In the genomic region with DNA sequence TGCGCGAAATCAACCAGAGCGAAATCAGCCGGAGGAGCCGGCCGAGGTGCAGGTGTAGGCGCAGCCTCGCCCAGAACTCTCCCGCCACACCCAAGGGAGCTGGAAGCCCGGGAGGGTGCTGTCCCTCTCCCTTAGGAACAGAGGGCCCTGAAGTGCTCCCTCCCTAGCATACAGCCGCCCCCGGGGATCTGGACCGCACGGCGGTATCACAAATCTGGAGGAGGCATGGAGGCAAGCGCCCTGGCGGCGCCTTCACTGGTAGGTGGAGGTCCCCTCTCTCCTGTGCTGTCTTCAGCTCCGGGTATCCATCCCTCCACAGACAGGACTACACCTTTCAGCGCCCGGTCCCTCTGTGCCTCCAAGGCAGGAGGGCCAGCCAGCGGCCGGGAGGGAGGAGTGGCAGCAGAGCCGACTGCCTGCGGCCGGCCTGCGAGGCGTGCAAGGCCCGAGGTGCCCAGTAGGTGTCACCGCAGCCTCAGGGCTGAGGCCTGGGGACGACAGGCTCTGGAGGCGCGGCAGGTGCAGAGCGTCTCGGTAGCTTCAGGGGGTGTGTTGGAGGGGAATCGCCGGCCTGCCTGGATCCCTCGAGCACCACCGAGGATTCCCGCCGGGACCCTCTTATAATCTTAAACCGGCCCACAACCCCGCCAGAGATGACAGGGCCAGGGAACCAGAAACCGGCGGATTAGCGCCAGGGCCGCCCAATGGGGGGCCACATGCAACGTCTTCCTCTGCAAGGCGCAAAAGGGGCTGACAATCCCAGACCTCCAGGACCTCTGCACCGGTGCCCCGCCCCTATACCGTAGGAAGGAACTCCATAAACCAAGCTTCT, we compare ENCODE assay signal across 1 cellular context.
TF ChIP-seq lines count a peak whose summit lies in the region.

No MANE protein-coding gene starts in this region.

TF ChIP-seq in HepG2, 621 proteins besides CTCF, POLR2A, EP300 and RAD21 (continued from another document and continues in another):
- TF ChIP-seq, protein P1, sequence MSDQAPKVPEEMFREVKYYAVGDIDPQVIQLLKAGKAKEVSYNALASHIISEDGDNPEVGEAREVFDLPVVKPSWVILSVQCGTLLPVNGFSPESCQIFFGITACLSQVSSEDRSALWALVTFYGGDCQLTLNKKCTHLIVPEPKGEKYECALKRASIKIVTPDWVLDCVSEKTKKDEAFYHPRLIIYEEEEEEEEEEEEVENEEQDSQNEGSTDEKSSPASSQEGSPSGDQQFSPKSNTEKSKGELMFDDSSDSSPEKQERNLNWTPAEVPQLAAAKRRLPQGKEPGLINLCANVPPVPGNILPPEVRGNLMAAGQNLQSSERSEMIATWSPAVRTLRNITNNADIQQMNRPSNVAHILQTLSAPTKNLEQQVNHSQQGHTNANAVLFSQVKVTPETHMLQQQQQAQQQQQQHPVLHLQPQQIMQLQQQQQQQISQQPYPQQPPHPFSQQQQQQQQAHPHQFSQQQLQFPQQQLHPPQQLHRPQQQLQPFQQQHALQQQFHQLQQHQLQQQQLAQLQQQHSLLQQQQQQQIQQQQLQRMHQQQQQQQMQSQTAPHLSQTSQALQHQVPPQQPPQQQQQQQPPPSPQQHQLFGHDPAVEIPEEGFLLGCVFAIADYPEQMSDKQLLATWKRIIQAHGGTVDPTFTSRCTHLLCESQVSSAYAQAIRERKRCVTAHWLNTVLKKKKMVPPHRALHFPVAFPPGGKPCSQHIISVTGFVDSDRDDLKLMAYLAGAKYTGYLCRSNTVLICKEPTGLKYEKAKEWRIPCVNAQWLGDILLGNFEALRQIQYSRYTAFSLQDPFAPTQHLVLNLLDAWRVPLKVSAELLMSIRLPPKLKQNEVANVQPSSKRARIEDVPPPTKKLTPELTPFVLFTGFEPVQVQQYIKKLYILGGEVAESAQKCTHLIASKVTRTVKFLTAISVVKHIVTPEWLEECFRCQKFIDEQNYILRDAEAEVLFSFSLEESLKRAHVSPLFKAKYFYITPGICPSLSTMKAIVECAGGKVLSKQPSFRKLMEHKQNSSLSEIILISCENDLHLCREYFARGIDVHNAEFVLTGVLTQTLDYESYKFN (CRISPR knock-in tag; conservative IDR thresholded peaks at IDR 0.05) = no peak
- TF ChIP-seq NFATC3 (CRISPR knock-in tag; IDR thresholded peaks at IDR 0.05) = no peak
- TF ChIP-seq, protein P2, sequence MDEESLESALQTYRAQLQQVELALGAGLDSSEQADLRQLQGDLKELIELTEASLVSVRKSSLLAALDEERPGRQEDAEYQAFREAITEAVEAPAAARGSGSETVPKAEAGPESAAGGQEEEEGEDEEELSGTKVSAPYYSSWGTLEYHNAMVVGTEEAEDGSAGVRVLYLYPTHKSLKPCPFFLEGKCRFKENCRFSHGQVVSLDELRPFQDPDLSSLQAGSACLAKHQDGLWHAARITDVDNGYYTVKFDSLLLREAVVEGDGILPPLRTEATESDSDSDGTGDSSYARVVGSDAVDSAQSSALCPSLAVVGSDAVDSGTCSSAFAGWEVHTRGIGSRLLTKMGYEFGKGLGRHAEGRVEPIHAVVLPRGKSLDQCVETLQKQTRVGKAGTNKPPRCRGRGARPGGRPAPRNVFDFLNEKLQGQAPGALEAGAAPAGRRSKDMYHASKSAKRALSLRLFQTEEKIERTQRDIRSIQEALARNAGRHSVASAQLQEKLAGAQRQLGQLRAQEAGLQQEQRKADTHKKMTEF (CRISPR knock-in tag; IDR thresholded peaks at IDR 0.05) = peak; percentile 41; the same call in 1 of the 2 replicates
- TF ChIP-seq LCORL (IDR thresholded peaks at IDR 0.05) = no peak
- TF ChIP-seq LCORL (CRISPR knock-in tag; IDR thresholded peaks at IDR 0.05) = 0 out of 2 replicates have a peak, but pooled peaks have one; percentile 47
- no peak for TF ChIP-seq ZNF589 (CRISPR knock-in tag; conservative IDR thresholded peaks at IDR 0.05)
- TF ChIP-seq, protein P3, sequence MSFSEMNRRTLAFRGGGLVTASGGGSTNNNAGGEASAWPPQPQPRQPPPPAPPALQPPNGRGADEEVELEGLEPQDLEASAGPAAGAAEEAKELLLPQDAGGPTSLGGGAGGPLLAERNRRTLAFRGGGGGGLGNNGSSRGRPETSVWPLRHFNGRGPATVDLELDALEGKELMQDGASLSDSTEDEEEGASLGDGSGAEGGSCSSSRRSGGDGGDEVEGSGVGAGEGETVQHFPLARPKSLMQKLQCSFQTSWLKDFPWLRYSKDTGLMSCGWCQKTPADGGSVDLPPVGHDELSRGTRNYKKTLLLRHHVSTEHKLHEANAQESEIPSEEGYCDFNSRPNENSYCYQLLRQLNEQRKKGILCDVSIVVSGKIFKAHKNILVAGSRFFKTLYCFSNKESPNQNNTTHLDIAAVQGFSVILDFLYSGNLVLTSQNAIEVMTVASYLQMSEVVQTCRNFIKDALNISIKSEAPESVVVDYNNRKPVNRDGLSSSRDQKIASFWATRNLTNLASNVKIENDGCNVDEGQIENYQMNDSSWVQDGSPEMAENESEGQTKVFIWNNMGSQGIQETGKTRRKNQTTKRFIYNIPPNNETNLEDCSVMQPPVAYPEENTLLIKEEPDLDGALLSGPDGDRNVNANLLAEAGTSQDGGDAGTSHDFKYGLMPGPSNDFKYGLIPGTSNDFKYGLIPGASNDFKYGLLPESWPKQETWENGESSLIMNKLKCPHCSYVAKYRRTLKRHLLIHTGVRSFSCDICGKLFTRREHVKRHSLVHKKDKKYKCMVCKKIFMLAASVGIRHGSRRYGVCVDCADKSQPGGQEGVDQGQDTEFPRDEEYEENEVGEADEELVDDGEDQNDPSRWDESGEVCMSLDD (CRISPR knock-in tag; IDR thresholded peaks at IDR 0.05; ENCODE audit: borderline replicate concordance) = no peak
- TF ChIP-seq ATF1 (CRISPR knock-in tag; IDR thresholded peaks at IDR 0.05) = no peak
- TF ChIP-seq, protein P4, sequence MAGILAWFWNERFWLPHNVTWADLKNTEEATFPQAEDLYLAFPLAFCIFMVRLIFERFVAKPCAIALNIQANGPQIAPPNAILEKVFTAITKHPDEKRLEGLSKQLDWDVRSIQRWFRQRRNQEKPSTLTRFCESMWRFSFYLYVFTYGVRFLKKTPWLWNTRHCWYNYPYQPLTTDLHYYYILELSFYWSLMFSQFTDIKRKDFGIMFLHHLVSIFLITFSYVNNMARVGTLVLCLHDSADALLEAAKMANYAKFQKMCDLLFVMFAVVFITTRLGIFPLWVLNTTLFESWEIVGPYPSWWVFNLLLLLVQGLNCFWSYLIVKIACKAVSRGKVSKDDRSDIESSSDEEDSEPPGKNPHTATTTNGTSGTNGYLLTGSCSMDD (CRISPR knock-in tag; IDR thresholded peaks at IDR 0.05) = no peak
- TF ChIP-seq MIER3 (CRISPR knock-in tag; IDR thresholded peaks at IDR 0.05; ENCODE audit: borderline replicate concordance) = peak; percentile 69; the same call in 1 of the 2 replicates
- no peak for TF ChIP-seq TCF7L2 (IDR thresholded peaks at IDR 0.05; ENCODE audit: low read depth, low read length)
- TF ChIP-seq, protein P5, sequence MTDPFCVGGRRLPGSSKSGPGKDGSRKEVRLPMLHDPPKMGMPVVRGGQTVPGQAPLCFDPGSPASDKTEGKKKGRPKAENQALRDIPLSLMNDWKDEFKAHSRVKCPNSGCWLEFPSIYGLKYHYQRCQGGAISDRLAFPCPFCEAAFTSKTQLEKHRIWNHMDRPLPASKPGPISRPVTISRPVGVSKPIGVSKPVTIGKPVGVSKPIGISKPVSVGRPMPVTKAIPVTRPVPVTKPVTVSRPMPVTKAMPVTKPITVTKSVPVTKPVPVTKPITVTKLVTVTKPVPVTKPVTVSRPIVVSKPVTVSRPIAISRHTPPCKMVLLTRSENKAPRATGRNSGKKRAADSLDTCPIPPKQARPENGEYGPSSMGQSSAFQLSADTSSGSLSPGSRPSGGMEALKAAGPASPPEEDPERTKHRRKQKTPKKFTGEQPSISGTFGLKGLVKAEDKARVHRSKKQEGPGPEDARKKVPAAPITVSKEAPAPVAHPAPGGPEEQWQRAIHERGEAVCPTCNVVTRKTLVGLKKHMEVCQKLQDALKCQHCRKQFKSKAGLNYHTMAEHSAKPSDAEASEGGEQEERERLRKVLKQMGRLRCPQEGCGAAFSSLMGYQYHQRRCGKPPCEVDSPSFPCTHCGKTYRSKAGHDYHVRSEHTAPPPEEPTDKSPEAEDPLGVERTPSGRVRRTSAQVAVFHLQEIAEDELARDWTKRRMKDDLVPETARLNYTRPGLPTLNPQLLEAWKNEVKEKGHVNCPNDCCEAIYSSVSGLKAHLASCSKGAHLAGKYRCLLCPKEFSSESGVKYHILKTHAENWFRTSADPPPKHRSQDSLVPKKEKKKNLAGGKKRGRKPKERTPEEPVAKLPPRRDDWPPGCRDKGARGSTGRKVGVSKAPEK (CRISPR knock-in tag; IDR thresholded peaks at IDR 0.05; ENCODE audit: borderline replicate concordance) = no peak
- peak; percentile 22 for TF ChIP-seq ZNF883 (CRISPR knock-in tag; IDR thresholded peaks at IDR 0.05; ENCODE audit: not compliant biosample characterization)
- TF ChIP-seq, protein P6, sequence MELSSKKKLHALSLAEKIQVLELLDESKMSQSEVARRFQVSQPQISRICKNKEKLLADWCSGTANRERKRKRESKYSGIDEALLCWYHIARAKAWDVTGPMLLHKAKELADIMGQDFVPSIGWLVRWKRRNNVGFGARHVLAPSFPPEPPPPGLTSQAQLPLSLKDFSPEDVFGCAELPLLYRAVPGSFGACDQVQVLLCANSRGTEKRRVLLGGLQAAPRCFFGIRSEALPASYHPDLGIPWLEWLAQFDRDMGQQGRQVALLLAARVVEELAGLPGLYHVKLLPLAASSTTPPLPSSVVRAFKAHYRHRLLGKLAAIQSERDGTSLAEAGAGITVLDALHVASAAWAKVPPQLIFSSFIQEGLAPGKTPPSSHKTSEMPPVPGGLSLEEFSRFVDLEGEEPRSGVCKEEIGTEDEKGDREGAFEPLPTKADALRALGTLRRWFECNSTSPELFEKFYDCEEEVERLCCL (CRISPR knock-in tag; IDR thresholded peaks at IDR 0.05; ENCODE audit: borderline replicate concordance) = peak; percentile 40; the same call in 1 of the 2 replicates
- no peak for TF ChIP-seq JUND (CRISPR knock-in tag; IDR thresholded peaks at IDR 0.05)
- no peak for TF ChIP-seq ATRX (CRISPR knock-in tag; IDR thresholded peaks at IDR 0.05; ENCODE audit: borderline replicate concordance)
- no peak for TF ChIP-seq CCAR2 (optimal IDR thresholded peaks at IDR 0.05; ENCODE audit: low read depth, low read length)
- TF ChIP-seq, protein P7, sequence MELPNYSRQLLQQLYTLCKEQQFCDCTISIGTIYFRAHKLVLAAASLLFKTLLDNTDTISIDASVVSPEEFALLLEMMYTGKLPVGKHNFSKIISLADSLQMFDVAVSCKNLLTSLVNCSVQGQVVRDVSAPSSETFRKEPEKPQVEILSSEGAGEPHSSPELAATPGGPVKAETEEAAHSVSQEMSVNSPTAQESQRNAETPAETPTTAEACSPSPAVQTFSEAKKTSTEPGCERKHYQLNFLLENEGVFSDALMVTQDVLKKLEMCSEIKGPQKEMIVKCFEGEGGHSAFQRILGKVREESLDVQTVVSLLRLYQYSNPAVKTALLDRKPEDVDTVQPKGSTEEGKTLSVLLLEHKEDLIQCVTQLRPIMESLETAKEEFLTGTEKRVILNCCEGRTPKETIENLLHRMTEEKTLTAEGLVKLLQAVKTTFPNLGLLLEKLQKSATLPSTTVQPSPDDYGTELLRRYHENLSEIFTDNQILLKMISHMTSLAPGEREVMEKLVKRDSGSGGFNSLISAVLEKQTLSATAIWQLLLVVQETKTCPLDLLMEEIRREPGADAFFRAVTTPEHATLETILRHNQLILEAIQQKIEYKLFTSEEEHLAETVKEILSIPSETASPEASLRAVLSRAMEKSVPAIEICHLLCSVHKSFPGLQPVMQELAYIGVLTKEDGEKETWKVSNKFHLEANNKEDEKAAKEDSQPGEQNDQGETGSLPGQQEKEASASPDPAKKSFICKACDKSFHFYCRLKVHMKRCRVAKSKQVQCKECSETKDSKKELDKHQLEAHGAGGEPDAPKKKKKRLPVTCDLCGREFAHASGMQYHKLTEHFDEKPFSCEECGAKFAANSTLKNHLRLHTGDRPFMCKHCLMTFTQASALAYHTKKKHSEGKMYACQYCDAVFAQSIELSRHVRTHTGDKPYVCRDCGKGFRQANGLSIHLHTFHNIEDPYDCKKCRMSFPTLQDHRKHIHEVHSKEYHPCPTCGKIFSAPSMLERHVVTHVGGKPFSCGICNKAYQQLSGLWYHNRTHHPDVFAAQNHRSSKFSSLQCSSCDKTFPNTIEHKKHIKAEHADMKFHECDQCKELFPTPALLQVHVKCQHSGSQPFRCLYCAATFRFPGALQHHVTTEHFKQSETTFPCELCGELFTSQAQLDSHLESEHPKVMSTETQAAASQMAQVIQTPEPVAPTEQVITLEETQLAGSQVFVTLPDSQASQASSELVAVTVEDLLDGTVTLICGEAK (IDR thresholded peaks at IDR 0.05) = no peak
- TF ChIP-seq, protein P7 (CRISPR knock-in tag; IDR thresholded peaks at IDR 0.05) = no peak
- no peak for TF ChIP-seq TOE1 (CRISPR knock-in tag; IDR thresholded peaks at IDR 0.05)
- no peak for TF ChIP-seq ZNF432 (CRISPR knock-in tag; IDR thresholded peaks at IDR 0.05; ENCODE audit: borderline replicate concordance)
- peak; percentile 49; the same call in 1 of the 2 replicates for TF ChIP-seq ZBTB7B (CRISPR knock-in tag; IDR thresholded peaks at IDR 0.05)
- TF ChIP-seq JUNB (CRISPR knock-in tag; IDR thresholded peaks at IDR 0.05; ENCODE audit: borderline replicate concordance) = no peak
- TF ChIP-seq ZBTB38 (CRISPR knock-in tag; IDR thresholded peaks at IDR 0.05) = peak; percentile 64; the same call in 1 of the 2 replicates
- peak; percentile 64; the same call in 1 of the 2 replicates for TF ChIP-seq TMF1 (CRISPR knock-in tag; IDR thresholded peaks at IDR 0.05; ENCODE audit: low read depth)
